26 cellular contexts compared by ENCODE assay signal in genomic region chr5:147855774-147856069, GRCh38. TPM values are rescaled to one million over a fixed set of nuclear protein-coding genes. Genes with fewer than 3 reads are reported as not detected.
"Had no signal": no experiment of that assay in that cellular context is flagged by ENCODE, and none has a peak within 500 bp of the region (broad histone marks: within the 10 kb centered on the region; RNA-seq: fewer than 3 reads in every experiment).

No MANE protein-coding gene starts in this region.

- H3K27ac Mint-ChIP-seq: endodermal cell; naive thymus-derived CD8-positive, alpha-beta T cell had no signal

- H3K4me3 Mint-ChIP-seq: endodermal cell; naive thymus-derived CD8-positive, alpha-beta T cell had no signal

- H3K27ac ChIP-seq: coronary artery, gastrocnemius medialis, heart right ventricle, right atrium auricular region, sigmoid colon, stomach, thoracic aorta, transverse colon had no signal

- DNase-seq: effector CD4-positive, alpha-beta T cell; endodermal cell; gastrocnemius medialis; heart right ventricle; hypothalamus; kidney glomerular epithelial cell; mucosa of descending colon; naive thymus-derived CD8-positive, alpha-beta T cell; sigmoid colon; small intestine; stimulated activated CD4-positive, alpha-beta T cell treated with anti-CD3 and anti-CD28 coated beads, Interleukin-12 subunit alpha, Interleukin-12 subunit beta, amount 100 ng/mL, for 4 hours; stimulated activated naive CD4-positive, alpha-beta T cell; stomach; substantia nigra; transverse colon had no signal

- H3K36me3 ChIP-seq: gastrocnemius medialis, heart right ventricle, right atrium auricular region, sigmoid colon, stomach, thoracic aorta, transverse colon had no signal

- H3K9me3 ChIP-seq: gastrocnemius medialis, heart right ventricle, mucosa of descending colon, right atrium auricular region, sigmoid colon, stomach, thoracic aorta, transverse colon had no signal

- H3K27me3 ChIP-seq: gastrocnemius medialis, heart right ventricle, right atrium auricular region, sigmoid colon, stomach, transverse colon had no signal

- FAIRE-seq: endothelial cell of umbilical vein, small intestine had no signal

- H3K36me3 Mint-ChIP-seq: naive thymus-derived CD8-positive, alpha-beta T cell had no signal

- H3K9me3 Mint-ChIP-seq: endodermal cell; naive thymus-derived CD8-positive, alpha-beta T cell had no signal

- H3K4me1 ChIP-seq: gastrocnemius medialis, heart right ventricle, right atrium auricular region, sigmoid colon had no signal

- H3K4me3 ChIP-seq: coronary artery, gastrocnemius medialis, heart right ventricle, mucosa of descending colon, right atrium auricular region, sigmoid colon, stomach, thoracic aorta, transverse colon had no signal

- ATAC-seq: gastrocnemius medialis; heart right ventricle; mucosa of descending colon; naive thymus-derived CD8-positive, alpha-beta T cell had no signal

RNA-seq across cellular contexts. Expression of gene SCGB3A2, which starts 22.8 kb away (rescaled TPM):
- total RNA-seq: dermis microvascular lymphatic vessel endothelial cell; endothelial cell of umbilical vein; gastrocnemius medialis; heart right ventricle; liver; mucosa of descending colon; naive thymus-derived CD8-positive, alpha-beta T cell; osteocyte; posterior vena cava; right atrium auricular region; sigmoid colon; thoracic aorta; transverse colon; ureter had no signal
- polyA plus RNA-seq: endothelial cell of umbilical vein; liver; naive thymus-derived CD8-positive, alpha-beta T cell; neural cell; stomach had no signal

RNA-seq across cellular contexts. Expression of gene SPINK1, which starts 24.3 kb away (rescaled TPM):
- total RNA-seq: dermis microvascular lymphatic vessel endothelial cell; endodermal cell; endothelial cell of umbilical vein; gastrocnemius medialis; naive thymus-derived CD8-positive, alpha-beta T cell; osteocyte; right atrium auricular region had no signal
- polyA plus RNA-seq: endothelial cell of umbilical vein; naive thymus-derived CD8-positive, alpha-beta T cell; neural cell had no signal

RNA-seq across cellular contexts. Expression of gene C5orf46, which starts 50.6 kb away (rescaled TPM):
- total RNA-seq: dermis microvascular lymphatic vessel endothelial cell; endodermal cell; endothelial cell of umbilical vein; gastrocnemius medialis; liver; mucosa of descending colon; naive thymus-derived CD8-positive, alpha-beta T cell; osteocyte; sigmoid colon; stomach; transverse colon; ureter had no signal
- polyA plus RNA-seq: esophagus; liver; naive thymus-derived CD8-positive, alpha-beta T cell; neural cell; sigmoid colon; small intestine; stomach had no signal
